ENCODE assay signal across 10 cellular contexts in genomic region chr2:129980246-129980645, GRCh38. TPM values are rescaled to one million over a fixed set of nuclear protein-coding genes. Genes with fewer than 3 reads are reported as not detected.
DNase-seq lines count a peak whose midpoint lies in the region; ATAC-seq and TF ChIP-seq lines count a peak whose summit lies in the region.
"Not testable (repeated sequence)": the region's sequence is repeated elsewhere in the genome, so short reads cannot be mapped to it uniquely, and the experiment has no call there.
"Had no signal": no experiment of that assay in that cellular context is flagged by ENCODE, and none has a peak within 500 bp of the region (broad histone marks: within the 10 kb centered on the region; RNA-seq: fewer than 3 reads in every experiment).

No MANE protein-coding gene starts in this region.

- ATAC-seq in GM21447 (IDR thresholded peaks at IDR 0.05; ENCODE audit: unreplicated experiment) (peak; percentile 67), left lung (peak; percentile 23)
- ATAC-seq in activated CD8-positive, alpha-beta T cell treated with anti-CD3 and anti-CD28 coated beads, Interleukin-2, amount 10 ng/mL, durations not matched to agents 7 days and 5 days = peak; percentile 47

- not testable (repeated sequence) for H3K9ac ChIP-seq in endocrine pancreas (ENCODE audit: control insufficient read depth, insufficient read depth, low read length); trophoblast cell (ENCODE audit: low read length)

- CTCF ChIA-PET in activated CD8-positive, alpha-beta T cell treated with anti-CD3 and anti-CD28 coated beads, Interleukin-2, amount 10 ng/mL, durations not matched to agents 7 days and 5 days (lab: Charles Lee) = not testable (repeated sequence)

- POLR2A ChIA-PET in activated CD8-positive, alpha-beta T cell treated with anti-CD3 and anti-CD28 coated beads, Interleukin-2, amount 10 ng/mL, durations not matched to agents 7 days and 5 days (lab: Charles Lee) = not testable (repeated sequence)

- H2AFZ ChIP-seq in trophoblast cell (ENCODE audit: insufficient read depth, low read length, poor library complexity) = not testable (repeated sequence)

- H3K27ac ChIP-seq in left lung; trophoblast cell (ENCODE audit: low read depth, low read length): not testable (repeated sequence)

- not testable (repeated sequence) for H2AK5ac ChIP-seq in trophoblast cell (ENCODE audit: low read length)

- H3K4me3 Mint-ChIP-seq in activated CD8-positive, alpha-beta T cell treated with anti-CD3 and anti-CD28 coated beads, Interleukin-2, amount 10 ng/mL, durations not matched to agents 7 days and 5 days = peak overlapping the region; percentile 13

- H2BK12ac ChIP-seq in trophoblast cell (ENCODE audit: low read length) = not testable (repeated sequence)

- H3K79me2 ChIP-seq in trophoblast cell (ENCODE audit: control insufficient read depth, insufficient read depth, low read length, poor library complexity) = not testable (repeated sequence)

- DNase-seq in BE2C; LNCaP clone FGC (ENCODE audit: low read depth); activated CD8-positive, alpha-beta T cell treated with anti-CD3 and anti-CD28 coated beads, Interleukin-2, amount 10 ng/mL, durations not matched to agents 7 days and 5 days; left lung: not testable (repeated sequence)
- peak; percentile 6 for DNase-seq in RPMI8226
- peak in 1 of 2 donors; percentile 64 for DNase-seq in trophoblast cell

- not testable (repeated sequence) for H3K36me3 Mint-ChIP-seq in activated CD8-positive, alpha-beta T cell treated with anti-CD3 and anti-CD28 coated beads, Interleukin-2, amount 10 ng/mL, durations not matched to agents 7 days and 5 days (ENCODE audit: low read depth)

- H4K8ac ChIP-seq in trophoblast cell (ENCODE audit: low read depth, low read length) = not testable (repeated sequence)

- not testable (repeated sequence) for H3K23ac ChIP-seq in trophoblast cell (ENCODE audit: low read length)

- not testable (repeated sequence) for H3K9me3 ChIP-seq in BE2C; endocrine pancreas (ENCODE audit: control insufficient read depth, low read length); left lung; trophoblast cell (ENCODE audit: insufficient read depth, low read depth, low read length)

- not testable (repeated sequence) for H3K79me1 ChIP-seq in trophoblast cell (ENCODE audit: low read length)

- not testable (repeated sequence) for H3K27me3 ChIP-seq in BE2C; endocrine pancreas (ENCODE audit: control insufficient read depth, insufficient read depth, low read length); trophoblast cell (ENCODE audit: insufficient read depth, low read length)
- H3K27me3 ChIP-seq in left lung = peaks cover 10 to 77% of the 10 kb centered on the region in 2 donors

- H3K4me1 ChIP-seq in BE2C; endocrine pancreas (ENCODE audit: control insufficient read depth, insufficient read depth, low read length); left lung; trophoblast cell (ENCODE audit: control insufficient read depth in 1 of 2, insufficient read depth in 2 of 2, low read length in 2 of 2): not testable (repeated sequence)

- not testable (repeated sequence) for H4K12ac ChIP-seq in trophoblast cell (ENCODE audit: low read depth, low read length)

- H3K4ac ChIP-seq in trophoblast cell (ENCODE audit: low read depth, low read length) = not testable (repeated sequence)

- H2BK5ac ChIP-seq in trophoblast cell (ENCODE audit: low read depth, low read length, poor library complexity) = not testable (repeated sequence)

- TF ChIP-seq CTCF in BE2C (IDR thresholded peaks at IDR 0.05; ENCODE audit: low read depth, low read length); LNCaP clone FGC (IDR thresholded peaks at IDR 0.05; ENCODE audit: control insufficient read depth, extremely low read depth, insufficient read depth); left lung (IDR thresholded peaks at IDR 0.05): not testable (repeated sequence)

- not testable (repeated sequence) for H3K14ac ChIP-seq in trophoblast cell (ENCODE audit: low read length)

- H3K9me3 Mint-ChIP-seq in activated CD8-positive, alpha-beta T cell treated with anti-CD3 and anti-CD28 coated beads, Interleukin-2, amount 10 ng/mL, durations not matched to agents 7 days and 5 days (ENCODE audit: insufficient read depth) = not testable (repeated sequence)

- not testable (repeated sequence) for H3K27ac Mint-ChIP-seq in activated CD8-positive, alpha-beta T cell treated with anti-CD3 and anti-CD28 coated beads, Interleukin-2, amount 10 ng/mL, durations not matched to agents 7 days and 5 days

- not testable (repeated sequence) for H3K18ac ChIP-seq in trophoblast cell (ENCODE audit: low read length)

- peak overlapping the region; percentile 37 for H3K4me2 ChIP-seq in trophoblast cell (ENCODE audit: low read length)

- H3K4me3 ChIP-seq in BE2C (ENCODE audit: low read depth, low read length) (peak overlapping the region; percentile 37), LNCaP clone FGC (ENCODE audit: low read depth, low read length) (peak overlapping the region; percentile 62), endocrine pancreas (ENCODE audit: control insufficient read depth, insufficient read depth, low read length) (peak overlapping the region; percentile 26)
- not testable (repeated sequence) for H3K4me3 ChIP-seq in left lung; trophoblast cell (ENCODE audit: low read depth, low read length)

- intact Hi-C loops in left lung (cut with DNase I) = not testable (repeated sequence)

- peaks cover 24% of the 10 kb centered on the region for H3K27me3 Mint-ChIP-seq in activated CD8-positive, alpha-beta T cell treated with anti-CD3 and anti-CD28 coated beads, Interleukin-2, amount 10 ng/mL, durations not matched to agents 7 days and 5 days (ENCODE audit: low read depth)

- not testable (repeated sequence) for H3K4me1 Mint-ChIP-seq in activated CD8-positive, alpha-beta T cell treated with anti-CD3 and anti-CD28 coated beads, Interleukin-2, amount 10 ng/mL, durations not matched to agents 7 days and 5 days (ENCODE audit: low read depth)

- H4K91ac ChIP-seq in trophoblast cell (ENCODE audit: low read depth, low read length) = not testable (repeated sequence)

- not testable (repeated sequence) for H2BK120ac ChIP-seq in trophoblast cell (ENCODE audit: insufficient read depth, low read length, poor library complexity)

- H3K36me3 ChIP-seq in BE2C; endocrine pancreas (ENCODE audit: control insufficient read depth, insufficient read depth, low read length); left lung; trophoblast cell (ENCODE audit: control insufficient read depth in 1 of 2, insufficient read depth in 2 of 2, low read length in 2 of 2): not testable (repeated sequence)

- WGBS in trophoblast cell (ENCODE audit: extremely low coverage, insufficient coverage, insufficient read length) = no CpG with 5 or more reads among the region's 13 CpGs

RNA-seq across cellular contexts. Expression of gene RAB6C, which starts 0.8 kb away (rescaled TPM):
- polyA plus RNA-seq in BE2C (2012; ENCODE audit: insufficient read depth, insufficient read length, low read depth) = not detected
- not detected for total RNA-seq in activated CD8-positive, alpha-beta T cell treated with anti-CD3 and anti-CD28 coated beads, Interleukin-2, amount 10 ng/mL, durations not matched to agents 7 days and 5 days
- total RNA-seq in left lung = not detected
- polyA plus RNA-seq in trophoblast cell (2013) = 1.8 and 1.9 TPM in 2 replicates
- total RNA-seq: A172, gastrocnemius medialis had no signal
